9 cellular contexts compared by ENCODE assay signal in genomic region chr12:7806863-7807487, GRCh38. TPM values are rescaled to one million over a fixed set of nuclear protein-coding genes. Genes with fewer than 3 reads are reported as not detected.
DNase-seq lines count a peak whose midpoint lies in the region; ATAC-seq and TF ChIP-seq lines count a peak whose summit lies in the region.
"Had no signal": no experiment of that assay in that cellular context is flagged by ENCODE, and none has a peak within 500 bp of the region (broad histone marks: within the 10 kb centered on the region; RNA-seq: fewer than 3 reads in every experiment).

No MANE protein-coding gene starts in this region.

- no peaks in the 10 kb centered on the region for H3K9me3 Mint-ChIP-seq in CD8-positive, alpha-beta memory T cell

- peak; percentile 21 to 60 (median 37) for DNase-seq in CD8-positive, alpha-beta memory T cell
- DNase-seq in Panc1 (ENCODE audit: low read depth, low spot score), result peak; percentile 53
- DNase-seq in activated T-helper 1 cell treated with Interleukin-2 at 50 U/mL for 16 hours (ENCODE audit: low read depth), result peak; percentile 15
- peak; percentile 77 for DNase-seq in fibroblast of the aortic adventitia (ENCODE audit: low read depth)
- peak; percentile 80 for DNase-seq in superior temporal gyrus (ENCODE audit: extremely low spot score)

- no peaks in the 10 kb centered on the region for H3K36me3 Mint-ChIP-seq in CD8-positive, alpha-beta memory T cell

- TF ChIP-seq CTCF in Panc1 (IDR thresholded peaks at IDR 0.05), result peak; percentile 83
- peak; percentile 95 for TF ChIP-seq CTCF in fibroblast of the aortic adventitia (IDR thresholded peaks at IDR 0.05; ENCODE audit: insufficient read depth, low read length)
- peak; percentile 78 for TF ChIP-seq CTCF in neutrophil (IDR thresholded peaks at IDR 0.05)

- no peaks in the 10 kb centered on the region for H3K4me1 ChIP-seq in CD8-positive, alpha-beta memory T cell (ENCODE audit: insufficient read depth, low read length)
- H3K4me1 ChIP-seq in Panc1 (ENCODE audit: control insufficient read depth, insufficient read depth, low read length) (no peaks in the 10 kb centered on the region), neutrophil (ENCODE audit: control insufficient read depth in 1 of 2, insufficient read depth in 1 of 2, low read depth in 1 of 2, low read length in 1 of 2) (no peaks in the 10 kb centered on the region)

- CTCF ChIA-PET in CD8-positive, alpha-beta memory T cell (lab: Charles Lee), result interaction anchor here (0.5 to 1.7 kb wide), 4 partner anchors 16 to 132 kb away, joined by 3 to 6 read pairs (median 3); no protein-coding TSS in a partner anchor
- CTCF ChIA-PET in Panc1 (lab: Charles Lee), result interaction anchor here (0.6 to 1.0 kb wide), 2 partner anchors 130 to 169 kb away, joined by 3 read pairs; no protein-coding TSS in a partner anchor

- no peaks in the 10 kb centered on the region for H3K9me3 ChIP-seq in CD8-positive, alpha-beta memory T cell (ENCODE audit: low read length)
- H3K9me3 ChIP-seq in Panc1 (ENCODE audit: control insufficient read depth, insufficient read depth, low read depth, low read length) (no peaks in the 10 kb centered on the region), neutrophil (no peaks in the 10 kb centered on the region)

- H3K4me3 ChIP-seq in CD8-positive, alpha-beta memory T cell (ENCODE audit: low read length), result no peak overlapping the region
- H3K4me3 ChIP-seq in Panc1 (ENCODE audit: low read depth in 2 of 2, low read length in 2 of 2), result no peak overlapping the region
- no peak overlapping the region for H3K4me3 ChIP-seq in fibroblast of the aortic adventitia (ENCODE audit: low read depth, low read length)
- H3K4me3 ChIP-seq in neutrophil (ENCODE audit: low read depth in 1 of 2, low read length in 1 of 2), result no peak overlapping the region

- H3K36me3 ChIP-seq in CD8-positive, alpha-beta memory T cell (ENCODE audit: insufficient read depth, low read length), result no peaks in the 10 kb centered on the region
- H3K36me3 ChIP-seq in Panc1 (ENCODE audit: control insufficient read depth, insufficient read depth, low read length) (no peaks in the 10 kb centered on the region), neutrophil (no peaks in the 10 kb centered on the region)

- in situ Hi-C loops in Panc1 (cut with HindIII; ENCODE audit: low pct_unique_long_range_greater_than_20kb, low sequenced_read_pairs), result no loop called here

- intact Hi-C loops in Panc1 (cut with micrococcal nuclease; ENCODE audit: unreplicated experiment), result loop anchor here (2.0 to 10.0 kb wide), 2 partner anchors 130 to 162 kb away; no protein-coding TSS in a partner anchor

- H3K4me1 Mint-ChIP-seq in CD8-positive, alpha-beta memory T cell, result no peaks in the 10 kb centered on the region

- peaks cover 4 to 8% of the 10 kb centered on the region in 2 donors for H3K27me3 Mint-ChIP-seq in CD8-positive, alpha-beta memory T cell

- no TSS peak for BruUV-seq in Panc1 (replicated peaks; lab: Mats Ljungman, UMichigan)

- H3K4me3 Mint-ChIP-seq in CD8-positive, alpha-beta memory T cell, result no peak overlapping the region

- POLR2A ChIA-PET in CD8-positive, alpha-beta memory T cell (lab: Charles Lee), result no interaction called here
- POLR2A ChIA-PET in Panc1 (lab: Charles Lee), result interaction anchor here (0.6 kb wide), 1 partner anchor 156 kb away, joined by 3 read pairs; no protein-coding TSS in a partner anchor

- ATAC-seq in HG03159 (IDR thresholded peaks at IDR 0.05; ENCODE audit: unreplicated experiment) (peak; percentile 63), Panc1 (peak; percentile 88), GM18861 (IDR thresholded peaks at IDR 0.05; ENCODE audit: unreplicated experiment) (no peak)

- H3K27me3 ChIP-seq in CD8-positive, alpha-beta memory T cell (ENCODE audit: insufficient read depth, low read length, poor library complexity, severe bottlenecking), result no peaks in the 10 kb centered on the region
- H3K27me3 ChIP-seq in Panc1 (ENCODE audit: control insufficient read depth, insufficient read depth, low read length) (no peaks in the 10 kb centered on the region; the same call in 1 of the 2 replicates), neutrophil (no peaks in the 10 kb centered on the region)

- no peak overlapping the region for H3K27ac ChIP-seq in CD8-positive, alpha-beta memory T cell (ENCODE audit: low read depth, low read length)
- no peak overlapping the region for H3K27ac ChIP-seq in Panc1 (ENCODE audit: low read length)
- H3K27ac ChIP-seq in neutrophil, result no peak overlapping the region

- H3K27ac Mint-ChIP-seq in CD8-positive, alpha-beta memory T cell, result no peak overlapping the region

RNA-seq across cellular contexts. Expression of gene NANOG, which starts 17.8 kb away (rescaled TPM):
- total RNA-seq in CD8-positive, alpha-beta memory T cell, result not detected
- not detected for polyA plus RNA-seq in CD8-positive, alpha-beta memory T cell
- 0.62 TPM for total RNA-seq in Panc1 (2021; ENCODE audit: unreplicated experiment)
- 0.05 TPM for polyA plus RNA-seq in Panc1 (2012; ENCODE audit: insufficient read length)
- total RNA-seq in fibroblast of the aortic adventitia (ENCODE audit: low replicate concordance), result under 0.01 and 0.16 TPM in 2 replicates
- total RNA-seq: T-helper 1 cell treated with Interleukin-12 subunit alpha and Interleukin-12 subunit beta and Interleukin-4 antibody, amounts not matched to agents 30 ng/mL and 1 ng/mL, for 36 hours had no signal

RNA-seq across cellular contexts. Expression of gene NANOGNB, which starts 42.0 kb away (rescaled TPM):
- total RNA-seq in CD8-positive, alpha-beta memory T cell, result not detected
- not detected for polyA plus RNA-seq in CD8-positive, alpha-beta memory T cell
- not detected for total RNA-seq in Panc1 (2021; ENCODE audit: unreplicated experiment)
- not detected for polyA plus RNA-seq in Panc1 (2012; ENCODE audit: insufficient read length)
- total RNA-seq in fibroblast of the aortic adventitia (ENCODE audit: low replicate concordance), result not detected in 2 replicates
- total RNA-seq: T-helper 1 cell treated with Interleukin-12 subunit alpha and Interleukin-12 subunit beta and Interleukin-4 antibody, amounts not matched to agents 30 ng/mL and 1 ng/mL, for 36 hours had no signal

RNA-seq across cellular contexts. Expression of gene CLEC4C, which starts 59.8 kb away (rescaled TPM):
- total RNA-seq in CD8-positive, alpha-beta memory T cell, result not detected
- not detected for polyA plus RNA-seq in CD8-positive, alpha-beta memory T cell
- total RNA-seq in Panc1 (2021; ENCODE audit: unreplicated experiment) (not detected), fibroblast of the aortic adventitia (ENCODE audit: low replicate concordance) (not detected in 2 replicates)
- not detected for polyA plus RNA-seq in Panc1 (2012; ENCODE audit: insufficient read length)
- total RNA-seq: T-helper 1 cell treated with Interleukin-12 subunit alpha and Interleukin-12 subunit beta and Interleukin-4 antibody, amounts not matched to agents 30 ng/mL and 1 ng/mL, for 36 hours had no signal

Comparison
In these comparisons a context has a peak if more than half of its experiments do, and no peak if none do; other contexts are left out.
1. DNase-seq: peak in every context shown above with its lines; median percentile 80 in superior temporal gyrus; 77 in fibroblast of the aortic adventitia; 53 in Panc1; 37 in CD8-positive, alpha-beta memory T cell; 15 in activated T-helper 1 cell treated with Interleukin-2 at 50 U/mL for 16 hours.